8 cellular contexts compared by ENCODE assay signal in genomic region chr17:83079340-83079747, GRCh38. TPM values are rescaled to one million over a fixed set of nuclear protein-coding genes. Genes with fewer than 3 reads are reported as not detected.
DNase-seq lines count a peak whose midpoint lies in the region; ATAC-seq and TF ChIP-seq lines count a peak whose summit lies in the region.

Gene METRNL, plus strand, starts transcription at chr17:83079609. Its CDS starts 207 bp downstream, at chr17:83079816.

- peak within 1 kb of the TSS; percentile 90 for H3K27ac ChIP-seq in RWPE1
- H3K27ac ChIP-seq in thoracic aorta = peak within 1 kb of the TSS; percentile 87 to 94

- no peaks in the 10 kb centered on the region for H3K27me3 ChIP-seq in thoracic aorta (replicated peaks; ENCODE audit: insufficient read depth)

- H3K27ac Mint-ChIP-seq in activated naive CD4-positive, alpha-beta T cell treated with anti-CD3 and anti-CD28 coated beads, Interleukin-2, amount 50 U/mL, for 24 hours = no peak within 1 kb of the TSS
- H3K27ac Mint-ChIP-seq in glutamatergic neuron (ENCODE audit: unreplicated experiment) = no peak within 1 kb of the TSS

- H3K9me3 ChIP-seq in thoracic aorta = no peaks in the 10 kb centered on the region

- no peaks in the 10 kb centered on the region for H3K36me3 ChIP-seq in thoracic aorta

- POLR2A ChIA-PET in GM10248 (lab: Yijun Ruan, JAX) (interaction anchor here (0.6 to 0.7 kb wide), 2 partner anchors 25 to 34 kb away, joined by 3 read pairs; no protein-coding TSS in a partner anchor), RWPE1 (lab: Yijun Ruan, JAX; ENCODE audit: low non-redundant PET) (interaction anchor here (0.5 kb wide), 1 partner anchor 34 kb away, joined by 3 read pairs; no protein-coding TSS in a partner anchor)

- ATAC-seq in HG02840 (IDR thresholded peaks at IDR 0.05; ENCODE audit: low FRiP score, unreplicated experiment) = peak; percentile 49
- ATAC-seq in thoracic aorta (ENCODE audit: insufficient number of reproducible peaks, low FRiP score, low read depth) = peak; percentile 24
- no peak for ATAC-seq in GM19455 (IDR thresholded peaks at IDR 0.05; ENCODE audit: unreplicated experiment)

- CTCF ChIA-PET in GM10248 (lab: Yijun Ruan, JAX) = no interaction called here
- CTCF ChIA-PET in RWPE1 (lab: Yijun Ruan, JAX) = no interaction called here

- H3K36me3 Mint-ChIP-seq in activated naive CD4-positive, alpha-beta T cell treated with anti-CD3 and anti-CD28 coated beads, Interleukin-2, amount 50 U/mL, for 24 hours = no peaks in the 10 kb centered on the region
- no peaks in the 10 kb centered on the region for H3K36me3 Mint-ChIP-seq in glutamatergic neuron (ENCODE audit: unreplicated experiment)

- H3K4me3 ChIP-seq in thoracic aorta = peak within 1 kb of the TSS; percentile 96

- peaks cover 7% of the 10 kb centered on the region for H3K27me3 Mint-ChIP-seq in activated naive CD4-positive, alpha-beta T cell treated with anti-CD3 and anti-CD28 coated beads, Interleukin-2, amount 50 U/mL, for 24 hours
- peaks cover 22% of the 10 kb centered on the region for H3K27me3 Mint-ChIP-seq in glutamatergic neuron (ENCODE audit: unreplicated experiment)

- H3K4me1 ChIP-seq in thoracic aorta (ENCODE audit: control insufficient read depth in 1 of 2, low read depth in 2 of 2) = peaks cover 25 to 51% of the 10 kb centered on the region in 2 donors

- no peaks in the 10 kb centered on the region for H3K9me3 Mint-ChIP-seq in activated naive CD4-positive, alpha-beta T cell treated with anti-CD3 and anti-CD28 coated beads, Interleukin-2, amount 50 U/mL, for 24 hours
- H3K9me3 Mint-ChIP-seq in glutamatergic neuron (ENCODE audit: unreplicated experiment) = peaks cover 11% of the 10 kb centered on the region

- DNase-seq in GM10248 (ENCODE audit: extremely low spot score) (peak; percentile 96), RWPE1 (ENCODE audit: low spot score) (peak; percentile 89), glutamatergic neuron (peak; percentile 83), occipital lobe (lab: John Stamatoyannopoulos, UW) (peak; percentile 28), thoracic aorta (ENCODE audit: low spot score) (no peak)

- H3K4me3 Mint-ChIP-seq in activated naive CD4-positive, alpha-beta T cell treated with anti-CD3 and anti-CD28 coated beads, Interleukin-2, amount 50 U/mL, for 24 hours = peak within 1 kb of the TSS; percentile 19
- no peak within 1 kb of the TSS for H3K4me3 Mint-ChIP-seq in glutamatergic neuron (ENCODE audit: unreplicated experiment)

- TF ChIP-seq CTCF in GM10248 (IDR thresholded peaks at IDR 0.05; ENCODE audit: control extremely low read depth, extremely low read depth, low read depth, missing control alignments) (no peak), RWPE1 (conservative IDR thresholded peaks at IDR 0.05; ENCODE audit: low read depth) (no peak), glutamatergic neuron (IDR thresholded peaks at IDR 0.05; ENCODE audit: partially characterized antibody, unreplicated experiment) (no peak), thoracic aorta (IDR thresholded peaks at IDR 0.05) (no peak)

- peaks cover 23% of the 10 kb centered on the region for H3K4me1 Mint-ChIP-seq in activated naive CD4-positive, alpha-beta T cell treated with anti-CD3 and anti-CD28 coated beads, Interleukin-2, amount 50 U/mL, for 24 hours
- peaks cover 18% of the 10 kb centered on the region for H3K4me1 Mint-ChIP-seq in glutamatergic neuron (ENCODE audit: low read depth, unreplicated experiment)

RNA-seq across cellular contexts. Expression of gene METRNL, which starts in this region (rescaled TPM):
- total RNA-seq in glutamatergic neuron (ENCODE audit: unreplicated experiment) (47.1 TPM), occipital lobe (22.3 TPM), thoracic aorta (100 to 1,000 TPM; 141 to 180 TPM)
